Comparison of ENCODE assay signal across 8 cellular contexts in the genomic region with DNA sequence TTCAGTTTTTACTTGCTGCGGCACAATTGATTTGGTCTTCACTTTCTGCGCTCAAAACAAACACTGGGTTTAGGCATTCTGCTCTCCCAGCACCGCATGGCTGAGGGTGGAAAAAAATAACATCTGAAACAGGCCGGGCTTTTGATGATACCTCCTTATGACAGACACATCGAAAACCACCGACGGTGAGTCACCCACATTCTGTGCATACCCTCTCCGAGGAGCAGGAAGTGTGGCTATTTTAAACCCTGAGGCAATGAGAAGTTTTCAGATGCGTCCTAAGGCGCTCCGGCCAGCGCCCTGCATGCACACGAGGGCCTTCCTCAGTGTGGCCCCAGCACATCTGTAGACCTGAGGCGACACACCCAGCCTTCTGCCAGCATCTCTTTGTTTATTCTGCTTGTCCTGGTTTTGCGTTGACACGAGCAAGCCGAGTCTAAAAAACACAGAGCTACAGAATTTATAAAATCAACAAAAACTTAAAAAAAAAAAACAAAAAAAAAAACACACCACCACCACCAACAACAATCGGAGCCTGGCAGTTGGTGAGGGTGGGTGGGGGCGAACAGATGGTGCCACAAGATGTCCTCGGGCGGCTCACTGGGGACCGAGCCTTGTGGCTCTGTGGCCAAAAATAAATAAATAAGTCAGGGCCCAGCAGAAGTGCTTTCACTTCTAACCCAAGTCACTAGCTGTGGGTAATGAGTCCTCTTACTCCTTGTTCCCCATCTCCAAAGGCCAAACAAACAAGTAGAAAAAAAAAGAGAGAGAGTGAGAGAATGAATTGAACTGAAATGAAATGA.
DNase-seq lines count a peak whose midpoint lies in the region; ATAC-seq and TF ChIP-seq lines count a peak whose summit lies in the region.

No MANE protein-coding gene starts in this region.

- H3K4me1 ChIP-seq in IMR-90 (ENCODE audit: control insufficient read depth, insufficient read depth, low read length): peaks cover 7% of the 10 kb centered on the region
- H3K4me1 ChIP-seq in BE2C: peaks cover 31% of the 10 kb centered on the region

- peak overlapping the region; percentile 75 for H3K56ac ChIP-seq in IMR-90 (ENCODE audit: extremely low read depth, insufficient read depth, low read length)

- H2BK120ac ChIP-seq in IMR-90 (ENCODE audit: low read depth, low read length): peak overlapping the region; percentile 87

- peak overlapping the region; percentile 14 for H3K14ac ChIP-seq in IMR-90 (replicated peaks; ENCODE audit: low read depth, low read length)

- peak overlapping the region; percentile 92 for H2BK20ac ChIP-seq in IMR-90 (ENCODE audit: low read depth, low read length)

- POLR2A ChIA-PET in IMR-90 (lab: Charles Lee; ENCODE audit: unreplicated experiment): interaction anchor here (0.6 to 1.3 kb wide), 2 partner anchors 48 to 311 kb away, joined by 3 to 4 read pairs; no protein-coding TSS in a partner anchor

- no peaks in the 10 kb centered on the region for H3K9me1 ChIP-seq in IMR-90 (ENCODE audit: insufficient read depth, low read length)

- dilution Hi-C loops in IMR-90 (cut with HindIII; ENCODE audit: low sequenced_read_pairs, unreplicated experiment): no loop called here

- in situ Hi-C loops in IMR-90 (cut with MboI; ENCODE audit: low sequenced_read_pairs): loop anchor here (5.0 kb wide), 1 partner anchor 45 kb away; no protein-coding TSS in a partner anchor

- peak overlapping the region; percentile 71 for H2BK5ac ChIP-seq in IMR-90 (ENCODE audit: low read depth, low read length, poor library complexity, severe bottlenecking)

- no peaks in the 10 kb centered on the region for H3K36me3 ChIP-seq in IMR-90 (ENCODE audit: control insufficient read depth, insufficient read depth, low read length)
- no peaks in the 10 kb centered on the region for H3K36me3 ChIP-seq in BE2C

- TF ChIP-seq CTCF in IMR-90 (conservative IDR thresholded peaks at IDR 0.05; ENCODE audit: low read depth, low read length) (no peak), BE2C (IDR thresholded peaks at IDR 0.05; ENCODE audit: low read depth, low read length) (no peak)

- H3K9me3 ChIP-seq in IMR-90 (ENCODE audit: control insufficient read depth, insufficient read depth, low read length) (peaks cover 5% of the 10 kb centered on the region; the same call in 1 of the 2 replicates), BE2C (no peaks in the 10 kb centered on the region)

- H2AK5ac ChIP-seq in IMR-90 (ENCODE audit: low read depth, low read length): peak overlapping the region; percentile 75; the same call in 1 of the 2 replicates

- peak; percentile 100 for DNase-seq in EL
- peak; percentile 99 for DNase-seq in IMR-90
- DNase-seq in T-helper 9 cell: peak; percentile 66
- peak; percentile 99 for DNase-seq in astrocyte of the hippocampus (ENCODE audit: low read depth, low spot score)
- DNase-seq in iris pigment epithelial cell (ENCODE audit: low read depth): peak; percentile 100
- peak; percentile 66 to 75 for DNase-seq in stimulated activated CD4-positive, alpha-beta T cell treated with anti-CD3 and anti-CD28 coated beads, Interleukin-1b, Interleukin-23, amount 100 ng/mL, for 4 hours (ENCODE audit: low read depth in 2 of 2)
- DNase-seq in BE2C: no peak

- CTCF ChIA-PET in IMR-90 (lab: Yijun Ruan, JAX): no interaction called here

- peak; percentile 71 for TF ChIP-seq POLR2A in IMR-90 (IDR thresholded peaks at IDR 0.05; ENCODE audit: low read depth, low read length)

- peak overlapping the region; percentile 84; the same call in 2 of the 3 replicates for H2BK15ac ChIP-seq in IMR-90 (ENCODE audit: low read depth, low read length)

- H4K8ac ChIP-seq in IMR-90 (ENCODE audit: low read depth in 2 of 2, low read length in 2 of 2): peak overlapping the region; percentile 87 to 88

- peak overlapping the region; percentile 80 for H3K27ac ChIP-seq in IMR-90 (ENCODE audit: insufficient read depth, low read length)

- no peaks in the 10 kb centered on the region for H3K79me1 ChIP-seq in IMR-90 (ENCODE audit: low read depth in 1 of 2, low read length in 2 of 2)

- peak overlapping the region; percentile 32 for H3K9ac ChIP-seq in IMR-90 (ENCODE audit: low read depth, low read length)

- peak overlapping the region; percentile 18 for H3K4me2 ChIP-seq in IMR-90 (ENCODE audit: low read depth, low read length)

- no TSS peak for BruUV-seq in IMR-90 (replicated peaks; lab: Mats Ljungman, UMichigan)

- H4K5ac ChIP-seq in IMR-90 (ENCODE audit: low read depth, low read length): peak overlapping the region; percentile 46

- peak overlapping the region; percentile 80 for H4K91ac ChIP-seq in IMR-90 (ENCODE audit: insufficient read depth, low read depth, low read length)

- TF ChIP-seq RAD21 in IMR-90 (IDR thresholded peaks at IDR 0.05; ENCODE audit: low read length): 0 out of 2 replicates have a peak, but pooled peaks have one; percentile 40

- no peaks in the 10 kb centered on the region; the same call in 1 of the 2 replicates for H4K20me1 ChIP-seq in IMR-90 (ENCODE audit: insufficient read depth, low read length)

- ATAC-seq in GM21717 (IDR thresholded peaks at IDR 0.05; ENCODE audit: unreplicated experiment) (peak; percentile 89), IMR-90 (ENCODE audit: low read depth) (peak; percentile 98)

- H3K4me3 ChIP-seq in IMR-90 (ENCODE audit: insufficient read depth, low read depth, low read length): no peak overlapping the region
- H3K4me3 ChIP-seq in BE2C (ENCODE audit: low read depth, low read length): no peak overlapping the region

- intact Hi-C loops in IMR-90 (cut with micrococcal nuclease): loop anchor here (1.0 to 2.0 kb wide), 3 partner anchors 48 to 198 kb away; a partner anchor contains a TSS

- 2% methylated on average over 6 of the region's 22 CpGs; no CpG with 5 or more reads in 1 of the 2 experiments for WGBS in IMR-90 (ENCODE audit: extremely low coverage in 2 of 2, insufficient read length in 1 of 2), 2 experiments

- peak overlapping the region; percentile 94 for H2AK9ac ChIP-seq in IMR-90 (replicated peaks; ENCODE audit: low read depth, low read length, poor library complexity)

- H3K23ac ChIP-seq in IMR-90 (ENCODE audit: low read depth, low read length): peak overlapping the region; percentile 78; the same call in 1 of the 2 replicates

- H3K27me3 ChIP-seq in IMR-90 (ENCODE audit: control insufficient read depth, insufficient read depth, low read length): peaks cover 9% of the 10 kb centered on the region
- no peaks in the 10 kb centered on the region for H3K27me3 ChIP-seq in BE2C

- H2AFZ ChIP-seq in IMR-90 (replicated peaks; ENCODE audit: low read length, poor library complexity): peak overlapping the region; percentile 48

- peak overlapping the region; percentile 76 for H3K4ac ChIP-seq in IMR-90 (ENCODE audit: low read depth, low read length)

- peak overlapping the region; percentile 93 for H3K18ac ChIP-seq in IMR-90 (ENCODE audit: low read depth, low read length)

TF ChIP-seq in IMR-90, 13 proteins besides CTCF, POLR2A, EP300 and RAD21:
- TF ChIP-seq RFX5 (IDR thresholded peaks at IDR 0.05; ENCODE audit: low read depth, low read length) (no peak), FOS (IDR thresholded peaks at IDR 0.05; ENCODE audit: low read depth, low read length) (peak; percentile 99), MXI1 (IDR thresholded peaks at IDR 0.05; ENCODE audit: borderline replicate concordance, low read depth, low read length) (peak; percentile 72; the same call in 1 of the 2 replicates), CEBPB (IDR thresholded peaks at IDR 0.05; ENCODE audit: low read depth, low read length) (peak; percentile 68; the same call in 1 of the 2 replicates), MAFK (IDR thresholded peaks at IDR 0.05; ENCODE audit: low read depth, low read length) (no peak), SMC3 (IDR thresholded peaks at IDR 0.05; ENCODE audit: low read depth, low read length) (peak; percentile 8; the same call in 1 of the 2 replicates), CHD1 (IDR thresholded peaks at IDR 0.05; ENCODE audit: low read depth, low read length) (no peak), NFE2L2 (IDR thresholded peaks at IDR 0.05; ENCODE audit: low read depth, low read length) (no peak), MAZ (IDR thresholded peaks at IDR 0.05; ENCODE audit: borderline replicate concordance, low read depth, low read length) (peak; percentile 53; the same call in 1 of the 2 replicates), RCOR1 (IDR thresholded peaks at IDR 0.05; ENCODE audit: insufficient replicate concordance, low read length) (no peak), BHLHE40 (IDR thresholded peaks at IDR 0.05; ENCODE audit: low read depth, low read length) (peak; percentile 67; the same call in 1 of the 2 replicates)
- TF ChIP-seq, protein P1, sequence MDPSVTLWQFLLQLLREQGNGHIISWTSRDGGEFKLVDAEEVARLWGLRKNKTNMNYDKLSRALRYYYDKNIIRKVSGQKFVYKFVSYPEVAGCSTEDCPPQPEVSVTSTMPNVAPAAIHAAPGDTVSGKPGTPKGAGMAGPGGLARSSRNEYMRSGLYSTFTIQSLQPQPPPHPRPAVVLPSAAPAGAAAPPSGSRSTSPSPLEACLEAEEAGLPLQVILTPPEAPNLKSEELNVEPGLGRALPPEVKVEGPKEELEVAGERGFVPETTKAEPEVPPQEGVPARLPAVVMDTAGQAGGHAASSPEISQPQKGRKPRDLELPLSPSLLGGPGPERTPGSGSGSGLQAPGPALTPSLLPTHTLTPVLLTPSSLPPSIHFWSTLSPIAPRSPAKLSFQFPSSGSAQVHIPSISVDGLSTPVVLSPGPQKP (IDR thresholded peaks at IDR 0.05; ENCODE audit: borderline replicate concordance, low read depth, low read length): no peak
- TF ChIP-seq, protein P2, sequence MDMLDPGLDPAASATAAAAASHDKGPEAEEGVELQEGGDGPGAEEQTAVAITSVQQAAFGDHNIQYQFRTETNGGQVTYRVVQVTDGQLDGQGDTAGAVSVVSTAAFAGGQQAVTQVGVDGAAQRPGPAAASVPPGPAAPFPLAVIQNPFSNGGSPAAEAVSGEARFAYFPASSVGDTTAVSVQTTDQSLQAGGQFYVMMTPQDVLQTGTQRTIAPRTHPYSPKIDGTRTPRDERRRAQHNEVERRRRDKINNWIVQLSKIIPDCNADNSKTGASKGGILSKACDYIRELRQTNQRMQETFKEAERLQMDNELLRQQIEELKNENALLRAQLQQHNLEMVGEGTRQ (IDR thresholded peaks at IDR 0.05; ENCODE audit: low read depth, low read length): no peak
